In genomic region chr5:150266807-150267408, GRCh38 we compare ENCODE assay signal across 23 cellular contexts. TPM values are rescaled to one million over a fixed set of nuclear protein-coding genes. Genes with fewer than 3 reads are reported as not detected.
DNase-seq lines count a peak whose midpoint lies in the region; ATAC-seq and TF ChIP-seq lines count a peak whose summit lies in the region.
"Had no signal": no experiment of that assay in that cellular context is flagged by ENCODE, and none has a peak within 500 bp of the region (broad histone marks: within the 10 kb centered on the region; RNA-seq: fewer than 3 reads in every experiment).

No MANE protein-coding gene starts in this region.

- H2AFZ ChIP-seq in PC-3 (ENCODE audit: low read length) = no peak overlapping the region
- H2AFZ ChIP-seq: parathyroid adenoma had no signal

- no peaks in the 10 kb centered on the region for H3F3A ChIP-seq in PC-3 (ENCODE audit: low read length, unreplicated experiment)

- no peaks in the 10 kb centered on the region for H3K36me3 ChIP-seq in PC-3 (ENCODE audit: low read depth, low read length)
- H3K36me3 ChIP-seq: gastroesophageal sphincter, thoracic aorta had no signal

- H3K4me2 ChIP-seq in PC-3 (ENCODE audit: low read length) = no peak overlapping the region

- BruUV-seq in PC-3 (replicated peaks; lab: Mats Ljungman, UMichigan) = no TSS peak

- no peaks in the 10 kb centered on the region for H3K9me3 ChIP-seq in PC-3 (ENCODE audit: low read length)
- H3K9me3 ChIP-seq: gastroesophageal sphincter, thoracic aorta had no signal

- POLR2A ChIA-PET in PC-3 (lab: Charles Lee; ENCODE audit: unreplicated experiment) = no interaction called here

- H3K27me3 ChIP-seq in PC-3 (ENCODE audit: low read length) = no peaks in the 10 kb centered on the region
- H3K27me3 ChIP-seq: gastroesophageal sphincter had no signal

- no peak overlapping the region for H3K27ac ChIP-seq in PC-3 (ENCODE audit: low read length)
- H3K27ac ChIP-seq: gastroesophageal sphincter, parathyroid adenoma, thoracic aorta had no signal

- H3K9ac ChIP-seq in PC-3 (ENCODE audit: low read length) = no peak overlapping the region
- H3K9ac ChIP-seq: parathyroid adenoma had no signal

- ATAC-seq in sciatic nerve (peak; percentile 51), PC-3 (no peak)
- ATAC-seq: gastroesophageal sphincter; naive thymus-derived CD4-positive, alpha-beta T cell; stimulated activated effector memory CD8-positive, alpha-beta T cell treated with anti-CD3 and anti-CD28 coated beads, Interleukin-12 subunit alpha, Interleukin-12 subunit beta, amount 100 ng/mL, for 72 hours had no signal

- H3K79me2 ChIP-seq in PC-3 (ENCODE audit: low read length) = no peaks in the 10 kb centered on the region
- H3K79me2 ChIP-seq: parathyroid adenoma had no signal

- no peak overlapping the region for H3K4me3 ChIP-seq in PC-3 (ENCODE audit: low read length)
- H3K4me3 ChIP-seq: gastroesophageal sphincter, thoracic aorta had no signal

- CTCF ChIA-PET in PC-3 (lab: Charles Lee) = no interaction called here

- H3K9me2 ChIP-seq in PC-3 (replicated peaks; ENCODE audit: low read length) = no peaks in the 10 kb centered on the region

- intact Hi-C loops in sciatic nerve (cut with DNase I) = no loop called here
- intact Hi-C loops in PC-3 (cut with micrococcal nuclease) = no loop called here

- peaks cover 33% of the 10 kb centered on the region for H3K4me1 ChIP-seq in PC-3 (ENCODE audit: insufficient read depth, low read length)
- H3K4me1 ChIP-seq: parathyroid adenoma had no signal

- no peak for TF ChIP-seq CTCF in PC-3 (conservative IDR thresholded peaks at IDR 0.05; ENCODE audit: low read depth, low read length)

- DNase-seq in NCI-H2196 (lab: John Stamatoyannopoulos, UW; ENCODE audit: unreplicated experiment) (peak; percentile 24), NCI-H2196 treated with DMSO at 0.1 percent for 48 hours (lab: John Stamatoyannopoulos, UW; ENCODE audit: unreplicated experiment) (no peak), NCI-H345 treated with DMSO at 0.1 percent for 48 hours (lab: John Stamatoyannopoulos, UW; ENCODE audit: unreplicated experiment) (peak; percentile 14), fibroblast of peridontal ligament (ENCODE audit: extremely low read depth) (peak; percentile 37), sciatic nerve (ENCODE audit: low spot score) (no peak), PC-3 (no peak), NCI-H526 (lab: John Stamatoyannopoulos, UW) (no peak)
- DNase-seq in activated CD4-positive, CD25-positive, alpha-beta regulatory T cell (lab: John Stamatoyannopoulos, UW) = no peak
- DNase-seq: activated CD4-positive, alpha-beta memory T cell treated with anti-CD3 and anti-CD28 coated beads, Interleukin-2, amount 10 ng/mL, durations not matched to agents 7 days and 5 days; amniotic stem cell; central memory CD4-positive, alpha-beta T cell; H9; Karpas-422; kidney glomerular epithelial cell; naive thymus-derived CD4-positive, alpha-beta T cell; T1000 had no signal

- no peaks in the 10 kb centered on the region for H4K20me1 ChIP-seq in PC-3 (ENCODE audit: low read length)

RNA-seq across cellular contexts. Expression of gene CAMK2A, which starts 22.7 kb away (rescaled TPM):
- total RNA-seq in sciatic nerve (2.5 TPM), PC-3 (2014; rRNA removed) (0.15 TPM in 1 of 2 replicates, not detected in the other)
- total RNA-seq: activated CD4-positive, alpha-beta memory T cell treated with anti-CD3 and anti-CD28 coated beads, Interleukin-2, amount 10 ng/mL, durations not matched to agents 7 days and 5 days; B cell; HT1080; naive thymus-derived CD4-positive, alpha-beta T cell; NCI-H460 had no signal

RNA-seq across cellular contexts. Expression of gene ARSI, which starts 35.8 kb away (rescaled TPM):
- total RNA-seq in sciatic nerve = 6.3 TPM
- total RNA-seq in PC-3 (2014; rRNA removed) = 5.9 and 6.3 TPM in 2 replicates
- total RNA-seq: activated CD4-positive, alpha-beta memory T cell treated with anti-CD3 and anti-CD28 coated beads, Interleukin-2, amount 10 ng/mL, durations not matched to agents 7 days and 5 days; B cell had no signal

Comparison
In these comparisons a context has a peak if more than half of its experiments do, and no peak if none do; other contexts are left out.
1. DNase-seq: peak in NCI-H2196 (single experiment), NCI-H345 treated with DMSO at 0.1 percent for 48 hours (single experiment) and fibroblast of peridontal ligament (single experiment); none in NCI-H2196 treated with DMSO at 0.1 percent for 48 hours (single experiment), sciatic nerve (single experiment), PC-3 (single experiment), activated CD4-positive, CD25-positive, alpha-beta regulatory T cell (0 of 4) and NCI-H526 (0 of 2).